8 cellular contexts compared by ENCODE assay signal in genomic region chr6:24718449-24719124, GRCh38. TPM values are rescaled to one million over a fixed set of nuclear protein-coding genes. Genes with fewer than 3 reads are reported as not detected.
DNase-seq lines count a peak whose midpoint lies in the region; ATAC-seq and TF ChIP-seq lines count a peak whose summit lies in the region.

No MANE protein-coding gene starts in this region.

- H3K27ac Mint-ChIP-seq in activated naive CD4-positive, alpha-beta T cell treated with anti-CD3 and anti-CD28 coated beads, Interleukin-2, amount 10 ng/mL, durations not matched to agents 7 days and 5 days, result peak overlapping the region; percentile 100
- peak overlapping the region; percentile 100 for H3K27ac Mint-ChIP-seq in type B pancreatic cell

- H3K27me3 ChIP-seq in adrenal gland (no peaks in the 10 kb centered on the region), right lobe of liver (no peaks in the 10 kb centered on the region)

- H3K36me3 Mint-ChIP-seq in activated naive CD4-positive, alpha-beta T cell treated with anti-CD3 and anti-CD28 coated beads, Interleukin-2, amount 10 ng/mL, durations not matched to agents 7 days and 5 days, result peaks cover 50% of the 10 kb centered on the region
- peaks cover 30% of the 10 kb centered on the region for H3K36me3 Mint-ChIP-seq in type B pancreatic cell

- H3K27ac ChIP-seq in adrenal gland (peak overlapping the region in 4 of 5 donors; percentile 3 to 100 (median 78)), right lobe of liver (peak overlapping the region; percentile 93 to 99 (median 99))

- peaks cover 0 to 30% of the 10 kb centered on the region in 2 donors for H3K36me3 ChIP-seq in adrenal gland (replicated peaks in 1 of 2)
- H3K36me3 ChIP-seq in right lobe of liver, result peaks cover 0 to 30% (median 16%) of the 10 kb centered on the region in 4 donors

- H3K9me3 ChIP-seq in adrenal gland (replicated peaks in 1 of 3) (no peaks in the 10 kb centered on the region), right lobe of liver (no peaks in the 10 kb centered on the region)

- intact Hi-C loops in adrenal gland (cut with DNase I), result loop anchor here in 1 of 2 donors (10.0 kb wide), 1 partner anchor 46 kb away; no protein-coding TSS in a partner anchor
- intact Hi-C loops in right lobe of liver (cut with DNase I), result loop anchor here in 1 of 2 donors (10.0 kb wide), 1 partner anchor 46 kb away; no protein-coding TSS in a partner anchor

- DNase-seq in activated naive CD4-positive, alpha-beta T cell treated with anti-CD3 and anti-CD28 coated beads, Interleukin-2, amount 10 ng/mL, durations not matched to agents 7 days and 5 days, result no peak
- no peak for DNase-seq in activated naive CD4-positive, alpha-beta T cell (lab: John Stamatoyannopoulos, UW)
- DNase-seq in adrenal gland, result no peak
- DNase-seq in right lobe of liver, result no peak
- DNase-seq in type B pancreatic cell (ENCODE audit: extremely low spot score, unreplicated experiment), result no peak
- no peak for DNase-seq in pons (ENCODE audit: low spot score)
- no peak for DNase-seq in inferior parietal cortex (ENCODE audit: extremely low spot score)
- no peak for DNase-seq in NCI-H2029 treated with DMSO at 0.1 percent for 48 hours (lab: John Stamatoyannopoulos, UW)

- H3K4me3 ChIP-seq in adrenal gland, result peak overlapping the region in 3 of 4 donors; percentile 34 to 99 (median 96)
- H3K4me3 ChIP-seq in right lobe of liver, result peak overlapping the region; percentile 76 to 96 (median 96)

- no peak for TF ChIP-seq POLR2A in adrenal gland (IDR thresholded peaks at IDR 0.05)
- TF ChIP-seq POLR2A in right lobe of liver (IDR thresholded peaks at IDR 0.05), result no peak

- H3K4me3 Mint-ChIP-seq in activated naive CD4-positive, alpha-beta T cell treated with anti-CD3 and anti-CD28 coated beads, Interleukin-2, amount 10 ng/mL, durations not matched to agents 7 days and 5 days, result peak overlapping the region; percentile 84
- H3K4me3 Mint-ChIP-seq in type B pancreatic cell, result peak overlapping the region; percentile 95

- peaks cover 64% of the 10 kb centered on the region for H3K4me1 Mint-ChIP-seq in activated naive CD4-positive, alpha-beta T cell treated with anti-CD3 and anti-CD28 coated beads, Interleukin-2, amount 10 ng/mL, durations not matched to agents 7 days and 5 days
- H3K4me1 Mint-ChIP-seq in type B pancreatic cell (ENCODE audit: unreplicated experiment), result peaks cover 26% of the 10 kb centered on the region

- TF ChIP-seq CTCF in adrenal gland (IDR thresholded peaks at IDR 0.05), result no peak
- TF ChIP-seq CTCF in right lobe of liver (IDR thresholded peaks at IDR 0.05), result no peak
- TF ChIP-seq CTCF in type B pancreatic cell (conservative IDR thresholded peaks at IDR 0.05), result no peak

- WGBS in adrenal gland, 4 donors, result 5 to 9% (median 7%) methylated on average over 8 of the region's 8 CpGs
- 2% methylated on average over 8 of the region's 8 CpGs for WGBS in right lobe of liver (ENCODE audit: insufficient coverage, low coverage, low lambda C conversion rate, missing lambda C conversion rate)

- ATAC-seq in right lobe of liver, result no peak

- no peaks in the 10 kb centered on the region for H3K9me3 Mint-ChIP-seq in activated naive CD4-positive, alpha-beta T cell treated with anti-CD3 and anti-CD28 coated beads, Interleukin-2, amount 10 ng/mL, durations not matched to agents 7 days and 5 days
- H3K9me3 Mint-ChIP-seq in type B pancreatic cell, result no peaks in the 10 kb centered on the region

- peaks cover 6% of the 10 kb centered on the region for H3K27me3 Mint-ChIP-seq in activated naive CD4-positive, alpha-beta T cell treated with anti-CD3 and anti-CD28 coated beads, Interleukin-2, amount 10 ng/mL, durations not matched to agents 7 days and 5 days
- H3K27me3 Mint-ChIP-seq in type B pancreatic cell, result no peaks in the 10 kb centered on the region

- CTCF ChIA-PET in activated naive CD4-positive, alpha-beta T cell treated with anti-CD3 and anti-CD28 coated beads, Interleukin-2, amount 10 ng/mL, durations not matched to agents 7 days and 5 days (lab: Charles Lee), result interaction anchor here (0.8 to 2.4 kb wide), 5 partner anchors 14 to 299 kb away, joined by 3 to 8 read pairs (median 4); no protein-coding TSS in a partner anchor

- H3K4me1 ChIP-seq in adrenal gland (replicated peaks in 1 of 2) (peaks cover 51 to 54% of the 10 kb centered on the region in 2 donors), right lobe of liver (peaks cover 0 to 41% (median 14%) of the 10 kb centered on the region in 4 donors)

RNA-seq across cellular contexts. Expression of gene C6orf62, which starts 0.4 kb away (rescaled TPM):
- total RNA-seq in adrenal gland, result 100 to 1,000 TPM in 4 of 8 donors, 10 to 100 TPM in 4; 57.2 to 121 (median 103) TPM
- 100 to 1,000 TPM in 2 of 3 donors, 10 to 100 TPM in 1; 52.3 to 120 (median 106) TPM for polyA plus RNA-seq in adrenal gland
- total RNA-seq in right lobe of liver, result 10 to 100 TPM; 31.1 to 58.3 (median 48.7) TPM
- total RNA-seq in type B pancreatic cell (ENCODE audit: low replicate concordance), result 77.3 and 77.5 TPM in 2 replicates

RNA-seq across cellular contexts. Expression of gene ACOT13, which starts 51.7 kb away (rescaled TPM):
- total RNA-seq in adrenal gland, result 10 to 100 TPM in 5 of 8 donors, 1 to 10 TPM in 3; 6.9 to 33.9 (median 15.7) TPM
- 100 to 1,000 TPM in 1 of 3 donors, 10 to 100 TPM in 2; 64.5 to 104 (median 76.6) TPM for polyA plus RNA-seq in adrenal gland
- total RNA-seq in right lobe of liver, result 10 to 100 TPM; 14.0 to 53.6 (median 43.4) TPM
- total RNA-seq in type B pancreatic cell (ENCODE audit: low replicate concordance), result 22.0 and 24.7 TPM in 2 replicates

RNA-seq across cellular contexts. Expression of gene TDP2, which starts 51.9 kb away (rescaled TPM):
- total RNA-seq in adrenal gland (10 to 100 TPM; 12.9 to 41.0 (median 33.0) TPM), right lobe of liver (10 to 100 TPM; 20.4 to 33.2 (median 24.0) TPM), type B pancreatic cell (ENCODE audit: low replicate concordance) (42.6 and 44.1 TPM in 2 replicates)
- 10 to 100 TPM; 31.6 to 55.8 (median 44.2) TPM for polyA plus RNA-seq in adrenal gland

RNA-seq across cellular contexts. Expression of gene GMNN, which starts 56.1 kb away (rescaled TPM):
- total RNA-seq in adrenal gland, result 10 to 100 TPM in 3 of 8 donors, 1 to 10 TPM in 5; 5.3 to 57.9 (median 8.3) TPM
- polyA plus RNA-seq in adrenal gland, result 10 to 100 TPM in 1 of 3 donors, 1 to 10 TPM in 2; 4.1 to 22.0 (median 7.1) TPM
- 10 to 100 TPM in 2 of 6 experiments, 1 to 10 TPM in 4; 7.7 to 19.0 (median 8.3) TPM for total RNA-seq in right lobe of liver
- total RNA-seq in type B pancreatic cell (ENCODE audit: low replicate concordance), result 38.0 and 66.3 TPM in 2 replicates
